1 cellular context compared by ENCODE assay signal in genomic region chr16:3481696-3482658, GRCh38.
TF ChIP-seq lines count a peak whose summit lies in the region.

No MANE protein-coding gene starts in this region.

TF ChIP-seq in SK-N-SH, 30 proteins besides CTCF, POLR2A, EP300 and RAD21 (continued from another document):
- TF ChIP-seq IRF3 (IDR thresholded peaks at IDR 0.05; ENCODE audit: low read depth, low read length), result no peak
- peak; percentile 26 for TF ChIP-seq CHD2 (IDR thresholded peaks at IDR 0.05; ENCODE audit: low read length, partially characterized antibody)
- TF ChIP-seq TCF12 (IDR thresholded peaks at IDR 0.05), result no peak
- no peak for TF ChIP-seq NRF1 (IDR thresholded peaks at IDR 0.05; ENCODE audit: low read depth, low read length)
- no peak for TF ChIP-seq JUND (IDR thresholded peaks at IDR 0.05)
- TF ChIP-seq RFX5 (IDR thresholded peaks at IDR 0.05; ENCODE audit: low read length), result no peak
- TF ChIP-seq NFIC (IDR thresholded peaks at IDR 0.05; ENCODE audit: borderline replicate concordance), result no peak
- no peak for TF ChIP-seq SMC3 (IDR thresholded peaks at IDR 0.05; ENCODE audit: low read depth, low read length)
- peak; percentile 94 for TF ChIP-seq MXI1 (IDR thresholded peaks at IDR 0.05; ENCODE audit: low read depth, low read length)
- peak; percentile 34; the same call in 1 of the 2 replicates for TF ChIP-seq RCOR1 (IDR thresholded peaks at IDR 0.05; ENCODE audit: low read length)
TF ChIP-seq in SK-N-SH: peak in this region for 3.
